In the genomic region with DNA sequence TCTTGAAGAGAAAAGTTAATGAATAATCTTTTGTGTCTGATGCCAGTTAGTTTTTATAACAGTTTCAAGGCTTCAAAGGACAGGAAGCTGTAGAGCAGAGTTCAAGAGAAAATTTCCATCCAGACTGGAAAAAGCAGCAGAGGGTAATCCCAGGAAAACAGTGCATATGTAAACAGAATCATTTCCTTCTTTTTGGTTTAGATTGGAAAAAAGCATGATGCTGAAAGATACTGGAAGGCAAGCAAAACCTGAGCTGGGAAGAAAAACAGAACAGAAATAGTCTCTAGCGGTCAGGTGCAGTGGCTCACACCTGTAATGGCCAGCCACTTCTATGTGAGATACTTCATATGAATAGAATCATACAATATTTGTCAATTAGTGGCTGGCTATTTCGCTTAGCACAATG, we compare ENCODE assay signal across 1 cellular context.
TF ChIP-seq lines count a peak whose summit lies in the region.

No MANE protein-coding gene starts in this region.

TF ChIP-seq in HepG2, 621 proteins besides CTCF, POLR2A, EP300 and RAD21 (continued from another document):
- TF ChIP-seq, protein P1, sequence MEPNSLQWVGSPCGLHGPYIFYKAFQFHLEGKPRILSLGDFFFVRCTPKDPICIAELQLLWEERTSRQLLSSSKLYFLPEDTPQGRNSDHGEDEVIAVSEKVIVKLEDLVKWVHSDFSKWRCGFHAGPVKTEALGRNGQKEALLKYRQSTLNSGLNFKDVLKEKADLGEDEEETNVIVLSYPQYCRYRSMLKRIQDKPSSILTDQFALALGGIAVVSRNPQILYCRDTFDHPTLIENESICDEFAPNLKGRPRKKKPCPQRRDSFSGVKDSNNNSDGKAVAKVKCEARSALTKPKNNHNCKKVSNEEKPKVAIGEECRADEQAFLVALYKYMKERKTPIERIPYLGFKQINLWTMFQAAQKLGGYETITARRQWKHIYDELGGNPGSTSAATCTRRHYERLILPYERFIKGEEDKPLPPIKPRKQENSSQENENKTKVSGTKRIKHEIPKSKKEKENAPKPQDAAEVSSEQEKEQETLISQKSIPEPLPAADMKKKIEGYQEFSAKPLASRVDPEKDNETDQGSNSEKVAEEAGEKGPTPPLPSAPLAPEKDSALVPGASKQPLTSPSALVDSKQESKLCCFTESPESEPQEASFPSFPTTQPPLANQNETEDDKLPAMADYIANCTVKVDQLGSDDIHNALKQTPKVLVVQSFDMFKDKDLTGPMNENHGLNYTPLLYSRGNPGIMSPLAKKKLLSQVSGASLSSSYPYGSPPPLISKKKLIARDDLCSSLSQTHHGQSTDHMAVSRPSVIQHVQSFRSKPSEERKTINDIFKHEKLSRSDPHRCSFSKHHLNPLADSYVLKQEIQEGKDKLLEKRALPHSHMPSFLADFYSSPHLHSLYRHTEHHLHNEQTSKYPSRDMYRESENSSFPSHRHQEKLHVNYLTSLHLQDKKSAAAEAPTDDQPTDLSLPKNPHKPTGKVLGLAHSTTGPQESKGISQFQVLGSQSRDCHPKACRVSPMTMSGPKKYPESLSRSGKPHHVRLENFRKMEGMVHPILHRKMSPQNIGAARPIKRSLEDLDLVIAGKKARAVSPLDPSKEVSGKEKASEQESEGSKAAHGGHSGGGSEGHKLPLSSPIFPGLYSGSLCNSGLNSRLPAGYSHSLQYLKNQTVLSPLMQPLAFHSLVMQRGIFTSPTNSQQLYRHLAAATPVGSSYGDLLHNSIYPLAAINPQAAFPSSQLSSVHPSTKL (CRISPR knock-in tag; IDR thresholded peaks at IDR 0.05): peak; percentile 95
- TF ChIP-seq SIX4 (CRISPR knock-in tag; IDR thresholded peaks at IDR 0.05): peak; percentile 48; the same call in 1 of the 2 replicates
- TF ChIP-seq ZNF501 (CRISPR knock-in tag; IDR thresholded peaks at IDR 0.05): no peak
- 0 out of 2 replicates have a peak, but pooled peaks have one; percentile 22 for TF ChIP-seq ZBTB20 (CRISPR knock-in tag; IDR thresholded peaks at IDR 0.05; ENCODE audit: borderline replicate concordance, low read depth)
- TF ChIP-seq TCF7 (IDR thresholded peaks at IDR 0.05; ENCODE audit: low read depth): peak; percentile 93
- TF ChIP-seq RCOR2 (CRISPR knock-in tag; IDR thresholded peaks at IDR 0.05): peak; percentile 98
- peak; percentile 58 for TF ChIP-seq IKZF4 (CRISPR knock-in tag; IDR thresholded peaks at IDR 0.05; ENCODE audit: borderline replicate concordance, low read depth, not compliant biosample characterization)
- no peak for TF ChIP-seq ZSCAN21 (CRISPR knock-in tag; IDR thresholded peaks at IDR 0.05; ENCODE audit: borderline replicate concordance)
- peak; percentile 95 for TF ChIP-seq ZEB1 (IDR thresholded peaks at IDR 0.05; ENCODE audit: insufficient replicate concordance, low read depth)
- no peak for TF ChIP-seq GZF1 (CRISPR knock-in tag; IDR thresholded peaks at IDR 0.05)
- TF ChIP-seq FOXO1 (CRISPR knock-in tag; IDR thresholded peaks at IDR 0.05): peak; percentile 93
- TF ChIP-seq HMG20A (CRISPR knock-in tag; IDR thresholded peaks at IDR 0.05; ENCODE audit: borderline replicate concordance): peak; percentile 90
- peak; percentile 63; the same call in 1 of the 2 replicates for TF ChIP-seq ZFP36L1 (CRISPR knock-in tag; IDR thresholded peaks at IDR 0.05)
- peak; percentile 63; the same call in 1 of the 2 replicates for TF ChIP-seq ELF1 (CRISPR knock-in tag; IDR thresholded peaks at IDR 0.05)
- TF ChIP-seq HDAC2 (CRISPR knock-in tag; IDR thresholded peaks at IDR 0.05): peak; percentile 75
- TF ChIP-seq GATAD2A (CRISPR knock-in tag; IDR thresholded peaks at IDR 0.05): peak; percentile 92
- peak; percentile 84 for TF ChIP-seq CREM (IDR thresholded peaks at IDR 0.05)
- TF ChIP-seq CREM (CRISPR knock-in tag; IDR thresholded peaks at IDR 0.05): no peak
- peak; percentile 62 for TF ChIP-seq ASH2L (IDR thresholded peaks at IDR 0.05; ENCODE audit: insufficient read length, low read depth, low read length)
- TF ChIP-seq RARA (CRISPR knock-in tag; IDR thresholded peaks at IDR 0.05): peak; percentile 83
